13 cellular contexts compared by ENCODE assay signal in genomic region chr14:35861204-35861868, GRCh38. TPM values are rescaled to one million over a fixed set of nuclear protein-coding genes. Genes with fewer than 3 reads are reported as not detected.
DNase-seq lines count a peak whose midpoint lies in the region; ATAC-seq and TF ChIP-seq lines count a peak whose summit lies in the region.
"Had no signal": no experiment of that assay in that cellular context is flagged by ENCODE, and none has a peak within 500 bp of the region (broad histone marks: within the 10 kb centered on the region; RNA-seq: fewer than 3 reads in every experiment).

No MANE protein-coding gene starts in this region.

- H3K4me3 Mint-ChIP-seq in activated naive CD8-positive, alpha-beta T cell treated with anti-CD3 and anti-CD28 coated beads for 36 hours, result no peak overlapping the region
- H3K4me3 Mint-ChIP-seq: T-helper 2 cell treated with Interferon-gamma antibody and Interleukin-4, amounts not matched to agents 5 μg/mL and 100 μg/mL, for 36 hours had no signal

- H3K4me3 ChIP-seq in GM12865 (ENCODE audit: low read depth, low read length), result no peak overlapping the region
- no peak overlapping the region for H3K4me3 ChIP-seq in suprapubic skin
- no peak overlapping the region for H3K4me3 ChIP-seq in WERI-Rb-1 (ENCODE audit: low read depth, low read length)
- H3K4me3 ChIP-seq: left lung had no signal

- 75% methylated on average over 3 of the region's 3 CpGs for WGBS in suprapubic skin

- TF ChIP-seq POLR2A in suprapubic skin (IDR thresholded peaks at IDR 0.05), result no peak

- TF ChIP-seq CTCF in GM12865 (IDR thresholded peaks at IDR 0.05; ENCODE audit: insufficient read depth, low read depth, low read length, missing control alignments) (no peak), GM10266 (IDR thresholded peaks at IDR 0.05; ENCODE audit: control insufficient read depth, insufficient read depth, low read depth, missing control alignments) (no peak), suprapubic skin (IDR thresholded peaks at IDR 0.05) (no peak), WERI-Rb-1 (IDR thresholded peaks at IDR 0.05; ENCODE audit: low read depth, low read length) (no peak)

- H3K36me3 Mint-ChIP-seq in activated naive CD8-positive, alpha-beta T cell treated with anti-CD3 and anti-CD28 coated beads for 36 hours, result peaks cover 17% of the 10 kb centered on the region

- TF ChIP-seq EP300 in suprapubic skin (IDR thresholded peaks at IDR 0.05), result no peak

- H3K36me3 ChIP-seq in suprapubic skin, result peaks cover 40% of the 10 kb centered on the region
- H3K36me3 ChIP-seq in WERI-Rb-1, result peaks cover 42% of the 10 kb centered on the region

- no peaks in the 10 kb centered on the region for H3K9me3 ChIP-seq in suprapubic skin
- H3K9me3 ChIP-seq in WERI-Rb-1 (ENCODE audit: severe bottlenecking), result no peaks in the 10 kb centered on the region
- H3K9me3 ChIP-seq: left lung had no signal

- no peaks in the 10 kb centered on the region for H3K4me1 Mint-ChIP-seq in activated naive CD8-positive, alpha-beta T cell treated with anti-CD3 and anti-CD28 coated beads for 36 hours

- no peak overlapping the region for H3K27ac Mint-ChIP-seq in activated naive CD8-positive, alpha-beta T cell treated with anti-CD3 and anti-CD28 coated beads for 36 hours
- H3K27ac Mint-ChIP-seq: T-helper 2 cell treated with Interferon-gamma antibody and Interleukin-4, amounts not matched to agents 5 μg/mL and 100 μg/mL, for 36 hours had no signal

- H3K27me3 ChIP-seq in suprapubic skin (no peaks in the 10 kb centered on the region), WERI-Rb-1 (ENCODE audit: insufficient read depth, low read depth, severe bottlenecking) (no peaks in the 10 kb centered on the region)
- H3K27me3 ChIP-seq: left lung had no signal

- peak; percentile 62 for DNase-seq in GM12865 (ENCODE audit: low read depth)
- DNase-seq in NCI-H2227 treated with DMSO at 0.1 percent for 48 hours (lab: John Stamatoyannopoulos, UW), result peak; percentile 27
- DNase-seq in GM10266 (ENCODE audit: extremely low spot score), result no peak
- no peak for DNase-seq in suprapubic skin (ENCODE audit: low spot score in 2 of 2)
- no peak for DNase-seq in activated naive CD8-positive, alpha-beta T cell treated with anti-CD3 and anti-CD28 coated beads for 36 hours
- no peak for DNase-seq in WERI-Rb-1
- DNase-seq: EL; left lung; NCI-H146; stimulated activated naive CD4-positive, alpha-beta T cell treated with Interleukin-2 at 50 U/mL for 16 hours had no signal

- H3K4me1 ChIP-seq in suprapubic skin, result no peaks in the 10 kb centered on the region
- H3K4me1 ChIP-seq: left lung had no signal

- H3K27me3 Mint-ChIP-seq in activated naive CD8-positive, alpha-beta T cell treated with anti-CD3 and anti-CD28 coated beads for 36 hours, result no peaks in the 10 kb centered on the region

- ATAC-seq in GM19328 (IDR thresholded peaks at IDR 0.05; ENCODE audit: unreplicated experiment) (peak; percentile 56), HG02870 (IDR thresholded peaks at IDR 0.05; ENCODE audit: unreplicated experiment) (peak; percentile 70)
- ATAC-seq: left lung had no signal

- H3K27ac ChIP-seq in suprapubic skin (no peak overlapping the region), WERI-Rb-1 (no peak overlapping the region)
- H3K27ac ChIP-seq: left lung had no signal

- H3K9me3 Mint-ChIP-seq in activated naive CD8-positive, alpha-beta T cell treated with anti-CD3 and anti-CD28 coated beads for 36 hours, result no peaks in the 10 kb centered on the region
- H3K9me3 Mint-ChIP-seq: T-helper 2 cell treated with Interferon-gamma antibody and Interleukin-4, amounts not matched to agents 5 μg/mL and 100 μg/mL, for 36 hours had no signal

RNA-seq across cellular contexts. Expression of gene BRMS1L, which starts 35.2 kb away (rescaled TPM):
- 1 to 10 TPM; 3.5 to 6.6 (median 5.7) TPM for total RNA-seq in suprapubic skin
- 1 to 10 TPM; 8.3 to 8.8 TPM for total RNA-seq in activated naive CD8-positive, alpha-beta T cell treated with anti-CD3 and anti-CD28 coated beads for 36 hours

RNA-seq across cellular contexts. Expression of gene RALGAPA1, which starts 52.2 kb away (rescaled TPM):
- total RNA-seq in suprapubic skin, result 100 to 1,000 TPM in 1 of 4 donors, 10 to 100 TPM in 3; 52.5 to 127 (median 67.7) TPM
- total RNA-seq in activated naive CD8-positive, alpha-beta T cell treated with anti-CD3 and anti-CD28 coated beads for 36 hours, result 10 to 100 TPM; 24.1 to 24.7 TPM

Comparison
In these comparisons a context has a peak if more than half of its experiments do, and no peak if none do; other contexts are left out.
1. DNase-seq: peak in GM12865 (single experiment) and NCI-H2227 treated with DMSO at 0.1 percent for 48 hours (single experiment); none in GM10266 (single experiment), suprapubic skin (0 of 2), activated naive CD8-positive, alpha-beta T cell treated with anti-CD3 and anti-CD28 coated beads for 36 hours (single experiment) and WERI-Rb-1 (single experiment).